In genomic region chr13:79522583-79522982, GRCh38 we compare ENCODE assay signal across 8 cellular contexts. TPM values are rescaled to one million over a fixed set of nuclear protein-coding genes. Genes with fewer than 3 reads are reported as not detected.
DNase-seq lines count a peak whose midpoint lies in the region; ATAC-seq and FAIRE-seq lines count a peak whose summit lies in the region.

No MANE protein-coding gene starts in this region.

- FAIRE-seq in small intestine (lab: Jason Lieb, UNC): no peak

- H3K36me3 ChIP-seq in small intestine (ENCODE audit: control insufficient read depth in 2 of 2, insufficient read depth in 2 of 2, low read length in 2 of 2): peaks cover 0 to 11% of the 10 kb centered on the region in 2 donors

- peak; percentile 99 for ATAC-seq in GM18909 (IDR thresholded peaks at IDR 0.05; ENCODE audit: poor library complexity, unreplicated experiment)
- peak; percentile 94 for ATAC-seq in HG03045 (IDR thresholded peaks at IDR 0.05; ENCODE audit: unreplicated experiment)

- peaks cover 37% of the 10 kb centered on the region for H3K36me3 Mint-ChIP-seq in T-helper 2 cell treated with Interferon-gamma antibody and Interleukin-4, amounts not matched to agents 5 μg/mL and 100 μg/mL, for 36 hours (ENCODE audit: low read depth)

- peak overlapping the region; percentile 88 for H3K27ac Mint-ChIP-seq in T-helper 2 cell treated with Interferon-gamma antibody and Interleukin-4, amounts not matched to agents 5 μg/mL and 100 μg/mL, for 36 hours

- no peaks in the 10 kb centered on the region for H3K9me3 Mint-ChIP-seq in T-helper 2 cell treated with Interferon-gamma antibody and Interleukin-4, amounts not matched to agents 5 μg/mL and 100 μg/mL, for 36 hours

- intact Hi-C loops in cardiac septum (cut with DNase I): no loop called here

- H3K27me3 ChIP-seq in small intestine (ENCODE audit: control insufficient read depth in 2 of 2, insufficient read depth in 2 of 2, low read length in 2 of 2): no peaks in the 10 kb centered on the region

- H3K27ac ChIP-seq in small intestine (ENCODE audit: low read depth in 1 of 2, low read length in 1 of 2): no peak overlapping the region

- H3K4me1 ChIP-seq in small intestine (ENCODE audit: control insufficient read depth in 2 of 2, insufficient read depth in 1 of 2, low read depth in 1 of 2, low read length in 1 of 2): no peaks in the 10 kb centered on the region

- H3K4me1 Mint-ChIP-seq in T-helper 2 cell treated with Interferon-gamma antibody and Interleukin-4, amounts not matched to agents 5 μg/mL and 100 μg/mL, for 36 hours (ENCODE audit: low read depth): peaks cover 43% of the 10 kb centered on the region

- DNase-seq in A172 (ENCODE audit: low spot score): peak; percentile 40
- DNase-seq in T-helper 2 cell treated with Interferon-gamma antibody and Interleukin-4, amounts not matched to agents 5 μg/mL and 100 μg/mL, for 36 hours (ENCODE audit: low spot score): peak; percentile 71
- DNase-seq in small intestine: peak; percentile 22
- DNase-seq in epidermal melanocyte (ENCODE audit: insufficient read length, low spot score): no peak
- DNase-seq in kidney glomerular epithelial cell (lab: John Stamatoyannopoulos, UW): no peak
- DNase-seq in cardiac septum (ENCODE audit: low spot score): no peak

- no peak overlapping the region for H3K4me3 ChIP-seq in small intestine (ENCODE audit: low read depth in 1 of 2, low read length in 2 of 2)

- H3K9me3 ChIP-seq in small intestine (ENCODE audit: control insufficient read depth, low read depth): no peaks in the 10 kb centered on the region

- peak overlapping the region; percentile 76 for H3K4me3 Mint-ChIP-seq in T-helper 2 cell treated with Interferon-gamma antibody and Interleukin-4, amounts not matched to agents 5 μg/mL and 100 μg/mL, for 36 hours

- H3K27me3 Mint-ChIP-seq in T-helper 2 cell treated with Interferon-gamma antibody and Interleukin-4, amounts not matched to agents 5 μg/mL and 100 μg/mL, for 36 hours (ENCODE audit: low read depth): no peaks in the 10 kb centered on the region

RNA-seq across cellular contexts. Expression of gene NDFIP2, which starts 41.6 kb away (rescaled TPM):
- total RNA-seq in A172 (2014; rRNA removed; shearing (Covaris generic)): 28.5 and 33.8 TPM in 2 replicates
- polyA plus RNA-seq in small intestine: 10 to 100 TPM; 34.6 to 59.3 (median 37.0) TPM
- total RNA-seq in cardiac septum: 26.9 TPM

Comparison
In these comparisons a context has a peak if more than half of its experiments do, and no peak if none do; other contexts are left out.
1. DNase-seq: peak in A172 (single experiment), T-helper 2 cell treated with Interferon-gamma antibody and Interleukin-4, amounts not matched to agents 5 μg/mL and 100 μg/mL, for 36 hours (single experiment) and small intestine (single experiment); none in epidermal melanocyte (single experiment), kidney glomerular epithelial cell (single experiment) and cardiac septum (single experiment).